Comparison of ENCODE assay signal across 8 cellular contexts in genomic region chr10:89213191-89213808, GRCh38. TPM values are rescaled to one million over a fixed set of nuclear protein-coding genes. Genes with fewer than 3 reads are reported as not detected.
A peak's percentile ranks its signal among the peaks of the same experiment; 100 is the strongest.
DNase-seq lines count a peak whose midpoint lies in the region; ATAC-seq and TF ChIP-seq lines count a peak whose summit lies in the region.

No MANE protein-coding gene starts in this region.

- H3K36me3 ChIP-seq in CD4-positive, CD25-positive, alpha-beta regulatory T cell (ENCODE audit: control insufficient read depth, insufficient read depth, low read length), result peaks cover 13% of the 10 kb centered on the region
- no peaks in the 10 kb centered on the region for H3K36me3 ChIP-seq in SU-DHL-6 (ENCODE audit: low read length)
- H3K36me3 ChIP-seq in parathyroid adenoma (ENCODE audit: control insufficient read depth, insufficient read depth, low read length), result no peaks in the 10 kb centered on the region

- H3K9me2 ChIP-seq in SU-DHL-6 (replicated peaks; ENCODE audit: insufficient read depth, low read length), result no peaks in the 10 kb centered on the region

- no peak overlapping the region for H3K4me2 ChIP-seq in SU-DHL-6 (ENCODE audit: low read depth, low read length, poor library complexity, severe bottlenecking)
- H3K4me2 ChIP-seq in parathyroid adenoma (ENCODE audit: low read length), result no peak overlapping the region

- peaks cover 9 to 15% (median 12%) of the 10 kb centered on the region in 4 donors for H3K4me1 Mint-ChIP-seq in CD4-positive, CD25-positive, alpha-beta regulatory T cell

- peaks cover 15% of the 10 kb centered on the region for H3K36me3 Mint-ChIP-seq in CD4-positive, CD25-positive, alpha-beta regulatory T cell

- peak in 2 of 3 donors; percentile 48 to 58 for DNase-seq in CD4-positive, CD25-positive, alpha-beta regulatory T cell
- DNase-seq in HEK293T (ENCODE audit: extremely low spot score), result peak; percentile 35
- DNase-seq in fibroblast of the aortic adventitia (ENCODE audit: low read depth), result peak; percentile 69
- no peak for DNase-seq in NK-92 (lab: John Stamatoyannopoulos, UW; ENCODE audit: unreplicated experiment)

- H3F3A ChIP-seq in SU-DHL-6 (ENCODE audit: insufficient read depth), result peaks cover 7% of the 10 kb centered on the region; the same call in 1 of the 2 replicates

- peaks cover 30% of the 10 kb centered on the region for H3K27me3 Mint-ChIP-seq in CD4-positive, CD25-positive, alpha-beta regulatory T cell

- TF ChIP-seq CTCF in SU-DHL-6 (IDR thresholded peaks at IDR 0.05; ENCODE audit: insufficient read depth, low read length, poor library complexity, severe bottlenecking), result peak; percentile 13
- peak; percentile 55 for TF ChIP-seq CTCF in fibroblast of the aortic adventitia (IDR thresholded peaks at IDR 0.05; ENCODE audit: insufficient read depth, low read length)
- peak; percentile 58 for TF ChIP-seq CTCF in parathyroid adenoma (IDR thresholded peaks at IDR 0.05)

- no peaks in the 10 kb centered on the region for H4K20me1 ChIP-seq in SU-DHL-6 (ENCODE audit: low read depth, low read length)

- H3K9me3 Mint-ChIP-seq in CD4-positive, CD25-positive, alpha-beta regulatory T cell, result no peaks in the 10 kb centered on the region

- no peak overlapping the region for H3K4me3 ChIP-seq in CD4-positive, CD25-positive, alpha-beta regulatory T cell (ENCODE audit: low read depth, low read length)
- no peak overlapping the region for H3K4me3 ChIP-seq in SU-DHL-6 (ENCODE audit: insufficient read depth, low read length, poor library complexity, severe bottlenecking)
- no peak overlapping the region for H3K4me3 ChIP-seq in fibroblast of the aortic adventitia (ENCODE audit: low read depth, low read length)
- H3K4me3 ChIP-seq in parathyroid adenoma (ENCODE audit: low read depth, low read length), result no peak overlapping the region

- no peak overlapping the region for H3K27ac ChIP-seq in CD4-positive, CD25-positive, alpha-beta regulatory T cell (ENCODE audit: insufficient read depth, low read length, poor library complexity, severe bottlenecking)
- H3K27ac ChIP-seq in SU-DHL-6 (ENCODE audit: low read depth, low read length) (no peak overlapping the region), parathyroid adenoma (no peak overlapping the region)

- no peak overlapping the region for H3K9ac ChIP-seq in SU-DHL-6 (ENCODE audit: low read length)
- no peak overlapping the region for H3K9ac ChIP-seq in parathyroid adenoma

- no peak overlapping the region for H3K4me3 Mint-ChIP-seq in CD4-positive, CD25-positive, alpha-beta regulatory T cell

- H3K27ac Mint-ChIP-seq in CD4-positive, CD25-positive, alpha-beta regulatory T cell, result no peak overlapping the region

- H3K4me1 ChIP-seq in CD4-positive, CD25-positive, alpha-beta regulatory T cell (ENCODE audit: control insufficient read depth, insufficient read depth, low read length, poor library complexity, severe bottlenecking), result peaks cover 8% of the 10 kb centered on the region
- H3K4me1 ChIP-seq in parathyroid adenoma, result peaks cover 3% of the 10 kb centered on the region

- POLR2A ChIA-PET in HEK293T (lab: Yijun Ruan, JAX), result no interaction called here

- H3K27me3 ChIP-seq in CD4-positive, CD25-positive, alpha-beta regulatory T cell (ENCODE audit: control insufficient read depth, insufficient read depth, low read length), result peaks cover 15% of the 10 kb centered on the region
- H3K27me3 ChIP-seq in SU-DHL-6 (ENCODE audit: low read length) (no peaks in the 10 kb centered on the region), parathyroid adenoma (ENCODE audit: control insufficient read depth, insufficient read depth, low read length) (no peaks in the 10 kb centered on the region)

- H3K79me2 ChIP-seq in SU-DHL-6 (ENCODE audit: insufficient read depth, low read length) (no peaks in the 10 kb centered on the region), parathyroid adenoma (no peaks in the 10 kb centered on the region)

- CTCF ChIA-PET in HEK293T (lab: Yijun Ruan, JAX), result interaction anchor here (0.7 to 3.0 kb wide), 4 partner anchors 89 to 279 kb away, joined by 3 to 14 read pairs (median 8); partner anchors contain the start of gene IFIT2

- ATAC-seq in CD4-positive, CD25-positive, alpha-beta regulatory T cell (ENCODE audit: low read depth in 2 of 2), result peak in 1 of 2 donors; percentile 49
- ATAC-seq in GM19023 (IDR thresholded peaks at IDR 0.05; ENCODE audit: unreplicated experiment) (no peak), HG02571 (IDR thresholded peaks at IDR 0.05; ENCODE audit: unreplicated experiment) (no peak)

- H2AFZ ChIP-seq in SU-DHL-6 (ENCODE audit: low read depth, low read length, severe bottlenecking) (no peak overlapping the region), parathyroid adenoma (no peak overlapping the region)

- no peaks in the 10 kb centered on the region for H3K9me3 ChIP-seq in CD4-positive, CD25-positive, alpha-beta regulatory T cell (ENCODE audit: control insufficient read depth in 2 of 2, low read length in 2 of 2)
- H3K9me3 ChIP-seq in SU-DHL-6 (ENCODE audit: insufficient read depth, low read length) (no peaks in the 10 kb centered on the region), parathyroid adenoma (ENCODE audit: control insufficient read depth, low read length) (no peaks in the 10 kb centered on the region)

TF ChIP-seq in HEK293T, 16 proteins besides CTCF, POLR2A, EP300 and RAD21:
- no peak for TF ChIP-seq ELF4 (IDR thresholded peaks at IDR 0.05)

RNA-seq across cellular contexts. Expression of gene CH25H, which starts 6.2 kb away (rescaled TPM):
- total RNA-seq in CD4-positive, CD25-positive, alpha-beta regulatory T cell, result 1.6 TPM
- polyA plus RNA-seq in CD4-positive, CD25-positive, alpha-beta regulatory T cell, result 1 to 10 TPM in 1 of 4 donors, under 1 TPM in 3; 0.10 to 1.0 (median 0.84) TPM
- 2.2 TPM in 1 of 2 replicates, not detected in the other for total RNA-seq in fibroblast of the aortic adventitia (ENCODE audit: low replicate concordance)

RNA-seq across cellular contexts. Expression of gene LIPA, which starts 38.3 kb away (rescaled TPM):
- total RNA-seq in CD4-positive, CD25-positive, alpha-beta regulatory T cell, result 25.2 TPM
- 10 to 100 TPM; 89.8 to 99.9 (median 95.7) TPM for polyA plus RNA-seq in CD4-positive, CD25-positive, alpha-beta regulatory T cell
- 30.6 and 55.2 TPM in 2 replicates for total RNA-seq in fibroblast of the aortic adventitia (ENCODE audit: low replicate concordance)
